ENCODE assay signal across 23 cellular contexts in the genomic region with DNA sequence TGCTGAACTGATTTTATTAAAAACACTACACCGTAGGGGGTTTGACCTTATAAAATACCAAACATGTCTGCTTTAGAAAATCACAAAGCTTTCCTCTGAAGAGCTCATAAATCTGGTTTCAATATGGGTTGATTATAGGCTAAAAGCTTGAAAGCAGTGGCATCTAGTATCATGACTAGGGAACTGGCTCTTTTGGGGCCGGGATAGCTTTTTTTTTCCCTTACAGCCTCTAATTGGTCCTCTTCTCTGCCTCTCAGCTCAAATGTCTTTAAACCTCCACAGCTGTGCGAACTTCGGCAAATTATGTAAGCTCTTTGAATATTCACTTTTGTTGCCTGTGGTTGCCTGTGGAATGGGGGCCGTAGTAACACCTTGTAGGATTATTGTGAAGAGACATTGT. TPM values are rescaled to one million over a fixed set of nuclear protein-coding genes. Genes with fewer than 3 reads are reported as not detected.
DNase-seq lines count a peak whose midpoint lies in the region; ATAC-seq, FAIRE-seq and TF ChIP-seq lines count a peak whose summit lies in the region.
"Had no signal": no experiment of that assay in that cellular context is flagged by ENCODE, and none has a peak within 500 bp of the region (broad histone marks: within the 10 kb centered on the region; RNA-seq: fewer than 3 reads in every experiment).

No MANE protein-coding gene starts in this region.

- in situ Hi-C loops in G401 (cut with HindIII; ENCODE audit: low sequenced_read_pairs): loop anchor here (10.0 to 25.0 kb wide), 2 partner anchors 452 to 659 kb away; no protein-coding TSS in a partner anchor

- no peaks in the 10 kb centered on the region for H3K27me3 ChIP-seq in upper lobe of right lung
- H3K27me3 ChIP-seq: BLaER1 treated with 17β-estradiol and CSF1 and Interleukin-3, amounts not matched to agents 10 nM and 100 nM; thyroid gland had no signal

- peak overlapping the region; percentile 73 for H3K27ac Mint-ChIP-seq in WTC11
- H3K27ac Mint-ChIP-seq: activated CD8-positive, alpha-beta T cell treated with anti-CD3 and anti-CD28 coated beads for 36 hours; activated naive CD4-positive, alpha-beta T cell treated with anti-CD3 and anti-CD28 coated beads, Interleukin-2, amount 50 U/mL, for 72 hours; neural progenitor cell; T-helper 2 cell treated with Interferon-gamma antibody and Interleukin-4, amounts not matched to agents 5 μg/mL and 100 μg/mL, for 36 hours had no signal

- no peaks in the 10 kb centered on the region for H3K9me3 Mint-ChIP-seq in WTC11
- H3K9me3 Mint-ChIP-seq: activated CD8-positive, alpha-beta T cell treated with anti-CD3 and anti-CD28 coated beads for 36 hours; activated naive CD4-positive, alpha-beta T cell treated with anti-CD3 and anti-CD28 coated beads, Interleukin-2, amount 50 U/mL, for 72 hours; neural progenitor cell; T-helper 2 cell treated with Interferon-gamma antibody and Interleukin-4, amounts not matched to agents 5 μg/mL and 100 μg/mL, for 36 hours had no signal

- peaks cover 34% of the 10 kb centered on the region for H3K36me3 Mint-ChIP-seq in WTC11
- H3K36me3 Mint-ChIP-seq: activated naive CD4-positive, alpha-beta T cell treated with anti-CD3 and anti-CD28 coated beads, Interleukin-2, amount 50 U/mL, for 72 hours had no signal

- peak overlapping the region; percentile 36 for H3K4me3 Mint-ChIP-seq in WTC11
- H3K4me3 Mint-ChIP-seq: activated CD8-positive, alpha-beta T cell treated with anti-CD3 and anti-CD28 coated beads for 36 hours; neural progenitor cell; T-helper 2 cell treated with Interferon-gamma antibody and Interleukin-4, amounts not matched to agents 5 μg/mL and 100 μg/mL, for 36 hours had no signal

- ATAC-seq in WTC11: peak; percentile 20; the same call in 1 of the 2 replicates
- ATAC-seq in upper lobe of right lung: no peak
- ATAC-seq: activated CD8-positive, alpha-beta T cell treated with anti-CD3 and anti-CD28 coated beads for 36 hours; activated naive CD4-positive, alpha-beta T cell treated with anti-CD3 and anti-CD28 coated beads, Interleukin-2, amount 50 U/mL, for 72 hours; left lobe of liver; Panc1 had no signal

- TF ChIP-seq POLR2A in GM12891 (IDR thresholded peaks at IDR 0.05; ENCODE audit: low read depth, low read length): no peak

- intact Hi-C loops in upper lobe of right lung (cut with DNase I): no loop called here

- H3K27ac ChIP-seq in mesodermal cell (ENCODE audit: low read depth, low read length, severe bottlenecking): peak overlapping the region; percentile 89
- H3K27ac ChIP-seq in upper lobe of right lung: no peak overlapping the region
- H3K27ac ChIP-seq: neural progenitor cell, thyroid gland had no signal

- H3K4me1 ChIP-seq in mesodermal cell (ENCODE audit: control insufficient read depth, insufficient read depth, low read length, poor library complexity, severe bottlenecking) (peaks cover 55% of the 10 kb centered on the region), upper lobe of right lung (peaks cover 8% of the 10 kb centered on the region)
- H3K4me1 ChIP-seq: thyroid gland had no signal

- POLR2A ChIA-PET in HEK293T (lab: Yijun Ruan, JAX) (interaction anchor here (1.1 kb wide), 1 partner anchor 17 kb away, joined by 5 read pairs; no protein-coding TSS in a partner anchor), WTC11 (lab: Charles Lee) (interaction anchor here (0.7 to 0.8 kb wide), 2 partner anchors 8 to 69 kb away, joined by 3 read pairs; a partner anchor contains a TSS)

- TF ChIP-seq CTCF in WTC11 (IDR thresholded peaks at IDR 0.05) (no peak), upper lobe of right lung (IDR thresholded peaks at IDR 0.05) (no peak)

- no peaks in the 10 kb centered on the region for H3K27me3 Mint-ChIP-seq in WTC11 (ENCODE audit: low read depth)

- CTCF ChIA-PET in HEK293T (lab: Yijun Ruan, JAX) (interaction anchor here (1.1 kb wide), 1 partner anchor 8 kb away, joined by 3 read pairs; a partner anchor contains a TSS), WTC11 (lab: Charles Lee) (interaction anchor here (0.7 to 2.4 kb wide), 4 partner anchors 8 to 810 kb away, joined by 3 to 9 read pairs (median 6); a partner anchor contains a TSS)

- DNase-seq in G401 (ENCODE audit: low spot score) (peak; percentile 58), HEK293T (ENCODE audit: extremely low spot score) (no peak), WTC11 (ENCODE audit: low spot score) (no peak), upper lobe of right lung (no peak), GM12891 (ENCODE audit: insufficient read length, low spot score) (no peak)
- DNase-seq in activated CD4-positive, alpha-beta T cell treated with anti-CD3 and anti-CD28 coated beads, Interleukin-2, amount 50 U/mL, for 48 hours: no peak
- DNase-seq: activated CD8-positive, alpha-beta memory T cell treated with anti-CD3 and anti-CD28 coated beads, Interleukin-2, amount 50 U/mL, for 48 hours; activated CD8-positive, alpha-beta T cell treated with anti-CD3 and anti-CD28 coated beads for 36 hours; activated effector memory CD4-positive, alpha-beta T cell treated with Interleukin-2 at 50 U/mL for 16 hours; amygdala; H7; IMR-90; SHP77; stimulated activated CD4-positive, alpha-beta T cell treated with anti-CD3 and anti-CD28 coated beads, Interleukin-12 subunit alpha, Interleukin-12 subunit beta, amount 100 ng/mL, for 4 hours; stimulated activated CD4-positive, alpha-beta T cell treated with anti-CD3 and anti-CD28 coated beads, Interleukin-2, amount 100 ng/mL, for 48 hours; thyroid gland had no signal

- no peak overlapping the region for H3K4me3 ChIP-seq in mesodermal cell (ENCODE audit: extremely low read depth, insufficient read depth, low read length, poor library complexity, severe bottlenecking)
- no peak overlapping the region for H3K4me3 ChIP-seq in upper lobe of right lung
- H3K4me3 ChIP-seq: BLaER1 treated with 17β-estradiol and CSF1 and Interleukin-3, amounts not matched to agents 10 nM and 100 nM; neural progenitor cell; thyroid gland had no signal

- H3K36me3 ChIP-seq in mesodermal cell (ENCODE audit: control insufficient read depth, insufficient read depth, low read length) (peaks cover 40% of the 10 kb centered on the region), upper lobe of right lung (no peaks in the 10 kb centered on the region)
- H3K36me3 ChIP-seq: neural progenitor cell, thyroid gland had no signal

- no peaks in the 10 kb centered on the region for H3K9me3 ChIP-seq in mesodermal cell (ENCODE audit: control insufficient read depth, low read length)
- no peaks in the 10 kb centered on the region for H3K9me3 ChIP-seq in upper lobe of right lung
- H3K9me3 ChIP-seq: BLaER1 treated with 17β-estradiol and CSF1 and Interleukin-3, amounts not matched to agents 10 nM and 100 nM; thyroid gland had no signal

- peaks cover 76% of the 10 kb centered on the region for H3K4me1 Mint-ChIP-seq in WTC11

- FAIRE-seq in GM12891 (lab: Jason Lieb, UNC): no peak

- no CpG with 5 or more reads among the region's 5 CpGs for WGBS in mesodermal cell (ENCODE audit: insufficient coverage in 2 of 2), 2 experiments

TF ChIP-seq in HEK293T, 16 proteins besides CTCF, POLR2A, EP300 and RAD21 (continues in another document):
- TF ChIP-seq NFRKB (IDR thresholded peaks at IDR 0.05) (no peak), L3MBTL2 (conservative IDR thresholded peaks at IDR 0.05) (no peak), ZNF384 (IDR thresholded peaks at IDR 0.05) (0 out of 2 replicates have a peak, but pooled peaks have one; percentile 28), FOXA1 (IDR thresholded peaks at IDR 0.05) (no peak), SUZ12 (IDR thresholded peaks at IDR 0.05) (no peak), FOXM1 (IDR thresholded peaks at IDR 0.05; ENCODE audit: borderline replicate concordance) (no peak), HDGF (IDR thresholded peaks at IDR 0.05; ENCODE audit: borderline replicate concordance) (no peak), BHLHE40 (IDR thresholded peaks at IDR 0.05; ENCODE audit: borderline replicate concordance) (no peak), ARNT (IDR thresholded peaks at IDR 0.05) (no peak)

TF ChIP-seq in WTC11, 78 proteins besides CTCF, POLR2A, EP300 and RAD21 (continues in another document):
- TF ChIP-seq ZNF219 (CRISPR knock-in tag; IDR thresholded peaks at IDR 0.05; ENCODE audit: borderline replicate concordance): no peak
- no peak for TF ChIP-seq ELF4 (CRISPR knock-in tag; IDR thresholded peaks at IDR 0.05; ENCODE audit: low read depth)
- no peak for TF ChIP-seq KAT7 (CRISPR knock-in tag; IDR thresholded peaks at IDR 0.05; ENCODE audit: borderline replicate concordance)
- no peak for TF ChIP-seq HMGA2 (CRISPR knock-in tag; IDR thresholded peaks at IDR 0.05)
- TF ChIP-seq, protein P1, sequence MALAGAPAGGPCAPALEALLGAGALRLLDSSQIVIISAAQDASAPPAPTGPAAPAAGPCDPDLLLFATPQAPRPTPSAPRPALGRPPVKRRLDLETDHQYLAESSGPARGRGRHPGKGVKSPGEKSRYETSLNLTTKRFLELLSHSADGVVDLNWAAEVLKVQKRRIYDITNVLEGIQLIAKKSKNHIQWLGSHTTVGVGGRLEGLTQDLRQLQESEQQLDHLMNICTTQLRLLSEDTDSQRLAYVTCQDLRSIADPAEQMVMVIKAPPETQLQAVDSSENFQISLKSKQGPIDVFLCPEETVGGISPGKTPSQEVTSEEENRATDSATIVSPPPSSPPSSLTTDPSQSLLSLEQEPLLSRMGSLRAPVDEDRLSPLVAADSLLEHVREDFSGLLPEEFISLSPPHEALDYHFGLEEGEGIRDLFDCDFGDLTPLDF (CRISPR knock-in tag; IDR thresholded peaks at IDR 0.05): no peak
- TF ChIP-seq TCF7 (CRISPR knock-in tag; IDR thresholded peaks at IDR 0.05; ENCODE audit: low read depth): no peak

TF ChIP-seq in GM12891, 5 proteins besides CTCF, POLR2A, EP300 and RAD21:
- no peak for TF ChIP-seq POLR2AphosphoS5 (IDR thresholded peaks at IDR 0.05; ENCODE audit: low read depth, low read length)
- no peak for TF ChIP-seq PAX5 (IDR thresholded peaks at IDR 0.05; ENCODE audit: insufficient read depth, low read length, severe bottlenecking)
- TF ChIP-seq TAF1 (IDR thresholded peaks at IDR 0.05; ENCODE audit: low read depth, low read length): no peak
- no peak for TF ChIP-seq POU2F2 (IDR thresholded peaks at IDR 0.05; ENCODE audit: low read depth, low read length)
- TF ChIP-seq SPI1 (IDR thresholded peaks at IDR 0.05; ENCODE audit: low read depth, low read length): no peak
TF ChIP-seq in GM12891: peak in this region for 0.

RNA-seq across cellular contexts. Expression of a gene that starts 8.4 kb away (rescaled TPM):
- total RNA-seq in G401 (2014; rRNA removed; shearing (Covaris generic)): 230 and 279 TPM in 2 replicates
- total RNA-seq in WTC11 (2021) (26.4 to 29.0 TPM (median 27.4 TPM) in 3 replicates), upper lobe of right lung (12.9 TPM)
- 496 TPM for polyA plus RNA-seq in mesodermal cell (2013, experiment 1 of 2)
- 515 TPM for polyA plus RNA-seq in mesodermal cell (2013, experiment 2 of 2)
- not detected for polyA plus RNA-seq in GM12891 (2012; ENCODE audit: low read depth, missing spikeins)
